In the genomic region with DNA sequence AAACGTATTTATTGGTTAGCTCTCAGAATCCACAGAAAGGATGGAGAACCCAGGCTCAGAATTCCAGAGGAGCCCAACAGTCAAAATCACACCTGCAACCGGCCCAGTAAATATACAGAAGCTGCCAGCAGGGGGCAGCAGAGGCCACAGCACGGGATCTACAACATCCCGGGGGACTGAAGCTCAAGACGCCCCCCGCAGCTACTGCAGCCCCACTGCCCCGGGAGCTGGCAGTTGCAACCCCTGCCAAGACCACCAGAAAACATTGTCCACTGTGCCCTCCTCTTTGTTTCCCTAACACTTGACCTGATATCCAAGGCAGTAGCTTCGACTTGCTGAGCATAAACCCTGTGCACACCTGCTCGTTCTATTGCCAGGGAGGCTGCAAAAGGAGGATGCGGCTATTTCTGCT, we compare ENCODE assay signal across 8 cellular contexts. TPM values are rescaled to one million over a fixed set of nuclear protein-coding genes. Genes with fewer than 3 reads are reported as not detected.
DNase-seq lines count a peak whose midpoint lies in the region; ATAC-seq and TF ChIP-seq lines count a peak whose summit lies in the region.
"Not testable (repeated sequence)": the region's sequence is repeated elsewhere in the genome, so short reads cannot be mapped to it uniquely, and the experiment has no call there.

No MANE protein-coding gene starts in this region.

- peak; percentile 69 for TF ChIP-seq CTCF in HEK293 (tag by site-specific recombination; IDR thresholded peaks at IDR 0.05)

- H3K27ac ChIP-seq in CD4-positive, CD25-positive, alpha-beta regulatory T cell (ENCODE audit: insufficient read depth, low read length, poor library complexity, severe bottlenecking); HEK293 (ENCODE audit: extremely low read depth, low read depth, low read length): not testable (repeated sequence)

- not testable (repeated sequence) for H3K9me3 Mint-ChIP-seq in CD4-positive, CD25-positive, alpha-beta regulatory T cell

- peak overlapping the region in 1 of 3 donors; percentile 29 for H3K27ac Mint-ChIP-seq in CD4-positive, CD25-positive, alpha-beta regulatory T cell

- POLR2A ChIA-PET in HEK293 (lab: Yijun Ruan, JAX), result interaction anchor here (0.6 kb wide), 1 partner anchor 14 kb away, joined by 3 read pairs; no protein-coding TSS in a partner anchor

- not testable (repeated sequence) for H3K9ac ChIP-seq in adipocyte (ENCODE audit: low read length)

- peaks cover 40% of the 10 kb centered on the region for H3K27me3 Mint-ChIP-seq in CD4-positive, CD25-positive, alpha-beta regulatory T cell

- H3K4me3 ChIP-seq in CD4-positive, CD25-positive, alpha-beta regulatory T cell (ENCODE audit: low read depth, low read length); HEK293 (ENCODE audit: low read depth, low read length); adipocyte (ENCODE audit: low read length): not testable (repeated sequence)

- H3K27me3 ChIP-seq in CD4-positive, CD25-positive, alpha-beta regulatory T cell (ENCODE audit: control insufficient read depth, insufficient read depth, low read length), result not testable (repeated sequence)
- H3K27me3 ChIP-seq in adipocyte (replicated peaks; ENCODE audit: control insufficient read depth, insufficient read depth, low read length), result peaks cover 36% of the 10 kb centered on the region

- not testable (repeated sequence) for H3K9me3 ChIP-seq in CD4-positive, CD25-positive, alpha-beta regulatory T cell (ENCODE audit: control insufficient read depth in 2 of 2, low read length in 2 of 2); HEK293 (ENCODE audit: control insufficient read depth, insufficient read depth, low read depth, low read length); adipocyte (ENCODE audit: control insufficient read depth, low read length)

- peak; percentile 50 to 54 for ATAC-seq in CD4-positive, CD25-positive, alpha-beta regulatory T cell (ENCODE audit: low read depth in 2 of 2)
- ATAC-seq in activated CD4-positive, CD25-positive, alpha-beta regulatory T cell treated with anti-CD3 and anti-CD28 coated beads, Interleukin-2, amount 50 U/mL, for 24 hours, result peak; percentile 57 to 64

- CTCF ChIA-PET in HEK293 (lab: Yijun Ruan, JAX), result interaction anchor here (0.6 to 5.3 kb wide), 26 partner anchors 10 to 455 kb away, joined by 3 to 53 read pairs (median 4); partner anchors contain the start of gene ZSCAN21

- not testable (repeated sequence) for H3K36me3 ChIP-seq in CD4-positive, CD25-positive, alpha-beta regulatory T cell (ENCODE audit: control insufficient read depth, insufficient read depth, low read length); HEK293 (ENCODE audit: control insufficient read depth in 2 of 2, insufficient read depth in 1 of 2, low read length in 2 of 2); adipocyte (ENCODE audit: control insufficient read depth, insufficient read depth, low read length, severe bottlenecking)

- not testable (repeated sequence) for H3K4me1 ChIP-seq in CD4-positive, CD25-positive, alpha-beta regulatory T cell (ENCODE audit: control insufficient read depth, insufficient read depth, low read length, poor library complexity, severe bottlenecking); HEK293 (ENCODE audit: control insufficient read depth, insufficient read depth, low read length); adipocyte (ENCODE audit: control insufficient read depth, insufficient read depth, low read length)

- H3K4me1 Mint-ChIP-seq in CD4-positive, CD25-positive, alpha-beta regulatory T cell, result not testable (repeated sequence)

- not testable (repeated sequence) for H3K36me3 Mint-ChIP-seq in CD4-positive, CD25-positive, alpha-beta regulatory T cell

- not testable (repeated sequence) for H3K4me3 Mint-ChIP-seq in CD4-positive, CD25-positive, alpha-beta regulatory T cell

- DNase-seq in CD4-positive, CD25-positive, alpha-beta regulatory T cell, result peak; percentile 24 to 60 (median 56)
- peak; percentile 20 to 46 for DNase-seq in NCI-H524 (lab: John Stamatoyannopoulos, UW)
- DNase-seq in adipocyte (ENCODE audit: low read depth), result peak; percentile 49
- peak in 41 of 42 donors; percentile 50 to 92 (median 78) for DNase-seq in head of caudate nucleus
- peak; percentile 16 for DNase-seq in occipital lobe (lab: John Stamatoyannopoulos, UW)
- DNase-seq in stimulated activated CD8-positive, alpha-beta memory T cell treated with anti-CD3 and anti-CD28 coated beads, Interleukin-4, amount 100 ng/mL, for 48 hours, result peak; percentile 79

- intact Hi-C loops in head of caudate nucleus (cut with DNase I), result not testable (repeated sequence)

TF ChIP-seq in HEK293, 187 proteins besides CTCF, POLR2A, EP300 and RAD21:
- peak; percentile 66 for TF ChIP-seq GLIS2 (tag by site-specific recombination; IDR thresholded peaks at IDR 0.05)
- peak; percentile 67; the same call in 1 of the 2 replicates for TF ChIP-seq ZNF449 (tag by site-specific recombination; IDR thresholded peaks at IDR 0.05)
- TF ChIP-seq GLIS1 (tag by site-specific recombination; IDR thresholded peaks at IDR 0.05), result peak; percentile 61; the same call in 1 of the 2 replicates
- peak; percentile 36; the same call in 1 of the 2 replicates for TF ChIP-seq ZNF596 (tag by site-specific recombination; IDR thresholded peaks at IDR 0.05)
- 0 out of 2 replicates have a peak, but pooled peaks have one; percentile 9 for TF ChIP-seq ZIC2 (tag by site-specific recombination; IDR thresholded peaks at IDR 0.05)
- TF ChIP-seq ZNF18 (tag by site-specific recombination; IDR thresholded peaks at IDR 0.05), result peak; percentile 45; the same call in 1 of the 2 replicates
- TF ChIP-seq ZNF654 (tag by site-specific recombination; IDR thresholded peaks at IDR 0.05; ENCODE audit: low read depth), result peak; percentile 77

RNA-seq across cellular contexts. Expression of gene AZGP1, which starts 4.0 kb away (rescaled TPM):
- total RNA-seq in CD4-positive, CD25-positive, alpha-beta regulatory T cell, result not detected
- not detected for polyA plus RNA-seq in CD4-positive, CD25-positive, alpha-beta regulatory T cell
- total RNA-seq in occipital lobe, result not detected

RNA-seq across cellular contexts. Expression of gene ZKSCAN1, which starts 35.6 kb away (rescaled TPM):
- total RNA-seq in CD4-positive, CD25-positive, alpha-beta regulatory T cell, result 57.8 TPM
- polyA plus RNA-seq in CD4-positive, CD25-positive, alpha-beta regulatory T cell, result 10 to 100 TPM; 21.6 to 27.7 (median 26.8) TPM
- 83.3 TPM for total RNA-seq in occipital lobe

RNA-seq across cellular contexts. Expression of gene GJC3, which starts 50.4 kb away (rescaled TPM):
- total RNA-seq in CD4-positive, CD25-positive, alpha-beta regulatory T cell, result 0.35 TPM
- polyA plus RNA-seq in CD4-positive, CD25-positive, alpha-beta regulatory T cell, result 1 to 10 TPM in 3 of 4 donors, under 1 TPM in 1; 1.00 to 3.0 (median 1.5) TPM
- total RNA-seq in occipital lobe, result 0.47 TPM

Comparison
In these comparisons a context has a peak if more than half of its experiments do, and no peak if none do; other contexts are left out.
1. DNase-seq: peak in every context shown above with its lines; median percentile 79 in stimulated activated CD8-positive, alpha-beta memory T cell treated with anti-CD3 and anti-CD28 coated beads, Interleukin-4, amount 100 ng/mL, for 48 hours; 78 in head of caudate nucleus; 56 in CD4-positive, CD25-positive, alpha-beta regulatory T cell; 49 in adipocyte; 33 in NCI-H524; 16 in occipital lobe.